In genomic region chr10:16987129-16987670, GRCh38 we compare ENCODE assay signal across 9 cellular contexts.
DNase-seq lines count a peak whose midpoint lies in the region; ATAC-seq and TF ChIP-seq lines count a peak whose summit lies in the region.
"Had no signal": no experiment of that assay in that cellular context is flagged by ENCODE, and none has a peak within 500 bp of the region (broad histone marks: within the 10 kb centered on the region; RNA-seq: fewer than 3 reads in every experiment).

No MANE protein-coding gene starts in this region.

- H3K27me3 ChIP-seq in ACC112 (ENCODE audit: insufficient read depth, low read length) (no peaks in the 10 kb centered on the region), muscle layer of duodenum (ENCODE audit: low read depth, low read length) (no peaks in the 10 kb centered on the region)

- H3K27ac ChIP-seq in ACC112 (ENCODE audit: low read depth, low read length) = peak overlapping the region; percentile 86
- H3K27ac ChIP-seq in muscle layer of duodenum (ENCODE audit: low read length) = peak overlapping the region; percentile 60

- peak overlapping the region; percentile 80 for H2AFZ ChIP-seq in ACC112 (ENCODE audit: low read length, unreplicated experiment)

- H3K36me3 ChIP-seq in ACC112 (ENCODE audit: insufficient read depth, low read length) = no peaks in the 10 kb centered on the region
- H3K36me3 ChIP-seq in muscle layer of duodenum (ENCODE audit: control insufficient read depth in 1 of 2, insufficient read depth in 2 of 2, low read length in 2 of 2) = peaks cover 0 to 8% of the 10 kb centered on the region in 2 donors

- peaks cover 23% of the 10 kb centered on the region for H3K4me1 ChIP-seq in ACC112 (ENCODE audit: control insufficient read depth, insufficient read depth, low read length, unreplicated experiment)
- H3K4me1 ChIP-seq in muscle layer of duodenum (ENCODE audit: control insufficient read depth in 1 of 2, insufficient read depth in 2 of 2, low read length in 2 of 2) = no peaks in the 10 kb centered on the region

- DNase-seq in epithelial cell of proximal tubule (ENCODE audit: low read depth) (peak; percentile 92), NCI-H146 (lab: John Stamatoyannopoulos, UW) (no peak), islet precursor cell (no peak), SIG-M5 treated with dmso at 0.1 percent for 504 hours (lab: John Stamatoyannopoulos, UW; ENCODE audit: unreplicated experiment) (no peak), SK-N-DZ (ENCODE audit: low spot score) (no peak)
- DNase-seq: activated naive CD4-positive, alpha-beta T cell treated with anti-CD3 and anti-CD28 coated beads, Interleukin-2, amount 10 ng/mL, durations not matched to agents 7 days and 5 days had no signal

- peak overlapping the region; percentile 36; the same call in 1 of the 2 replicates for H3K4me3 ChIP-seq in ACC112 (ENCODE audit: low read depth, low read length)
- H3K4me3 ChIP-seq in epithelial cell of proximal tubule (ENCODE audit: low read depth, low read length) = no peak overlapping the region
- no peak overlapping the region for H3K4me3 ChIP-seq in muscle layer of duodenum (ENCODE audit: low read depth in 1 of 2, low read length in 2 of 2)

- no peak for TF ChIP-seq CTCF in epithelial cell of proximal tubule (conservative IDR thresholded peaks at IDR 0.05; ENCODE audit: low read depth, low read length)

- H3K9me3 ChIP-seq in muscle layer of duodenum (ENCODE audit: control insufficient read depth in 1 of 2, low read length in 2 of 2) = no peaks in the 10 kb centered on the region

- ATAC-seq in SK-N-SH treated with all-trans-retinoic acid at 6 μM for 48 hours = peak; percentile 71

- H3K79me2 ChIP-seq in ACC112 (ENCODE audit: control insufficient read depth, insufficient read depth, low read length, unreplicated experiment) = no peaks in the 10 kb centered on the region

TF ChIP-seq in SK-N-SH treated with all-trans-retinoic acid at 6 μM for 48 hours, 23 proteins besides CTCF, POLR2A, EP300 and RAD21:
- TF ChIP-seq SNAI2 (CRISPR knock-in tag; IDR thresholded peaks at IDR 0.05) = no peak
- TF ChIP-seq ISL1 (CRISPR knock-in tag; IDR thresholded peaks at IDR 0.05) = peak; percentile 19; the same call in 1 of the 2 replicates
